In genomic region chr22:17370036-17370765, GRCh38 we compare ENCODE assay signal across 8 cellular contexts. TPM values are rescaled to one million over a fixed set of nuclear protein-coding genes. Genes with fewer than 3 reads are reported as not detected.
DNase-seq lines count a peak whose midpoint lies in the region; ATAC-seq and TF ChIP-seq lines count a peak whose summit lies in the region.

No MANE protein-coding gene starts in this region.

- peak overlapping the region; percentile 40 to 92 for H3K27ac ChIP-seq in lung (ENCODE audit: low read depth in 1 of 2, low read length in 1 of 2)
- H3K27ac ChIP-seq in transverse colon, result peak overlapping the region in 3 of 4 donors; percentile 13 to 43 (median 13)

- H3K27me3 Mint-ChIP-seq in activated CD8-positive, alpha-beta T cell treated with anti-CD3 and anti-CD28 coated beads for 36 hours, result peaks cover 57% of the 10 kb centered on the region
- H3K27me3 Mint-ChIP-seq in activated CD8-positive, alpha-beta T cell treated with anti-CD3 and anti-CD28 coated beads, Interleukin-2, amount 10 ng/mL, durations not matched to agents 7 days and 5 days (ENCODE audit: low read depth), result peaks cover 51% of the 10 kb centered on the region
- peaks cover 76% of the 10 kb centered on the region for H3K27me3 Mint-ChIP-seq in central memory CD8-positive, alpha-beta T cell
- H3K27me3 Mint-ChIP-seq in activated CD4-positive, alpha-beta memory T cell treated with anti-CD3 and anti-CD28 coated beads for 36 hours, result peaks cover 49% of the 10 kb centered on the region

- ATAC-seq in activated CD8-positive, alpha-beta T cell treated with anti-CD3 and anti-CD28 coated beads for 36 hours, result no peak
- no peak for ATAC-seq in activated CD8-positive, alpha-beta T cell treated with anti-CD3 and anti-CD28 coated beads, Interleukin-2, amount 10 ng/mL, durations not matched to agents 7 days and 5 days
- no peak for ATAC-seq in central memory CD8-positive, alpha-beta T cell (replicated peaks; ENCODE audit: extremely low read depth, poor library complexity, severe bottlenecking)
- ATAC-seq in lung (ENCODE audit: insufficient read depth, low FRiP score), result no peak

- peak overlapping the region; percentile 42 for H3K4me3 Mint-ChIP-seq in activated CD8-positive, alpha-beta T cell treated with anti-CD3 and anti-CD28 coated beads for 36 hours
- no peak overlapping the region for H3K4me3 Mint-ChIP-seq in activated CD8-positive, alpha-beta T cell treated with anti-CD3 and anti-CD28 coated beads, Interleukin-2, amount 10 ng/mL, durations not matched to agents 7 days and 5 days
- H3K4me3 Mint-ChIP-seq in central memory CD8-positive, alpha-beta T cell, result peak overlapping the region; percentile 5
- H3K4me3 Mint-ChIP-seq in activated CD4-positive, alpha-beta memory T cell treated with anti-CD3 and anti-CD28 coated beads for 36 hours, result no peak overlapping the region

- no peak for DNase-seq in activated CD8-positive, alpha-beta T cell treated with anti-CD3 and anti-CD28 coated beads for 36 hours
- DNase-seq in activated CD8-positive, alpha-beta T cell treated with anti-CD3 and anti-CD28 coated beads, Interleukin-2, amount 10 ng/mL, durations not matched to agents 7 days and 5 days, result no peak
- no peak for DNase-seq in central memory CD8-positive, alpha-beta T cell (ENCODE audit: low spot score in 2 of 2)
- DNase-seq in lung (ENCODE audit: low spot score) (no peak), transverse colon (no peak), DMS114 treated with DMSO at 0.1 percent for 48 hours (lab: John Stamatoyannopoulos, UW; ENCODE audit: unreplicated experiment) (no peak), NCI-H146 treated with DMSO at 0.1 percent for 48 hours (lab: John Stamatoyannopoulos, UW; ENCODE audit: unreplicated experiment) (no peak)
- no peak for DNase-seq in activated CD4-positive, alpha-beta memory T cell treated with anti-CD3 and anti-CD28 coated beads for 36 hours

- no peak for TF ChIP-seq POLR2A in transverse colon (IDR thresholded peaks at IDR 0.05)

- intact Hi-C loops in activated CD8-positive, alpha-beta T cell treated with anti-CD3 and anti-CD28 coated beads for 36 hours (cut with micrococcal nuclease), result no loop called here
- intact Hi-C loops in transverse colon (cut with DNase I; ENCODE audit: low total_unique reads), result no loop called here
- intact Hi-C loops in activated CD4-positive, alpha-beta memory T cell treated with anti-CD3 and anti-CD28 coated beads for 36 hours (cut with micrococcal nuclease), result no loop called here

- TF ChIP-seq CTCF in activated CD8-positive, alpha-beta T cell treated with anti-CD3 and anti-CD28 coated beads for 36 hours (IDR thresholded peaks at IDR 0.05), result no peak
- TF ChIP-seq CTCF in lung (IDR thresholded peaks at IDR 0.05; ENCODE audit: control extremely low read depth, extremely low read depth) (no peak), transverse colon (IDR thresholded peaks at IDR 0.05) (no peak)

- POLR2A ChIA-PET in activated CD8-positive, alpha-beta T cell treated with anti-CD3 and anti-CD28 coated beads for 36 hours (lab: Charles Lee), result interaction anchor here (0.8 kb wide), 1 partner anchor 152 kb away, joined by 3 read pairs; no protein-coding TSS in a partner anchor
- POLR2A ChIA-PET in activated CD8-positive, alpha-beta T cell treated with anti-CD3 and anti-CD28 coated beads, Interleukin-2, amount 10 ng/mL, durations not matched to agents 7 days and 5 days (lab: Charles Lee), result no interaction called here
- POLR2A ChIA-PET in activated CD4-positive, alpha-beta memory T cell treated with anti-CD3 and anti-CD28 coated beads for 36 hours (lab: Charles Lee), result interaction anchor here (0.8 kb wide), 1 partner anchor 275 kb away, joined by 3 read pairs; no protein-coding TSS in a partner anchor

- H3K27me3 ChIP-seq in lung (ENCODE audit: control insufficient read depth, insufficient read depth) (no peaks in the 10 kb centered on the region), transverse colon (peaks cover 93% of the 10 kb centered on the region)

- no peaks in the 10 kb centered on the region for H3K9me3 Mint-ChIP-seq in activated CD8-positive, alpha-beta T cell treated with anti-CD3 and anti-CD28 coated beads for 36 hours
- no peaks in the 10 kb centered on the region for H3K9me3 Mint-ChIP-seq in activated CD8-positive, alpha-beta T cell treated with anti-CD3 and anti-CD28 coated beads, Interleukin-2, amount 10 ng/mL, durations not matched to agents 7 days and 5 days (ENCODE audit: insufficient read depth)
- no peaks in the 10 kb centered on the region for H3K9me3 Mint-ChIP-seq in central memory CD8-positive, alpha-beta T cell
- H3K9me3 Mint-ChIP-seq in activated CD4-positive, alpha-beta memory T cell treated with anti-CD3 and anti-CD28 coated beads for 36 hours, result no peaks in the 10 kb centered on the region

- no peak for TF ChIP-seq EP300 in transverse colon (IDR thresholded peaks at IDR 0.05; ENCODE audit: low read depth)

- in situ Hi-C loops in transverse colon (cut with MboI; ENCODE audit: low pct_ligation_motif_present in 1 of 4, low pct_unique_long_range_greater_than_20kb in 1 of 4, low sequenced_read_pairs in 3 of 4), result loop anchor here in 1 of 4 donors (25.0 kb wide), 1 partner anchor 308 kb away; no protein-coding TSS in a partner anchor

- H3K27ac Mint-ChIP-seq in activated CD8-positive, alpha-beta T cell treated with anti-CD3 and anti-CD28 coated beads for 36 hours, result no peak overlapping the region
- H3K27ac Mint-ChIP-seq in activated CD8-positive, alpha-beta T cell treated with anti-CD3 and anti-CD28 coated beads, Interleukin-2, amount 10 ng/mL, durations not matched to agents 7 days and 5 days, result no peak overlapping the region
- no peak overlapping the region for H3K27ac Mint-ChIP-seq in central memory CD8-positive, alpha-beta T cell (ENCODE audit: low read depth)
- H3K27ac Mint-ChIP-seq in activated CD4-positive, alpha-beta memory T cell treated with anti-CD3 and anti-CD28 coated beads for 36 hours, result no peak overlapping the region

- CTCF ChIA-PET in activated CD8-positive, alpha-beta T cell treated with anti-CD3 and anti-CD28 coated beads for 36 hours (lab: Charles Lee), result interaction anchor here (1.3 to 1.9 kb wide), 3 partner anchors 131 to 199 kb away, joined by 3 to 6 read pairs (median 3); no protein-coding TSS in a partner anchor
- CTCF ChIA-PET in activated CD8-positive, alpha-beta T cell treated with anti-CD3 and anti-CD28 coated beads, Interleukin-2, amount 10 ng/mL, durations not matched to agents 7 days and 5 days (lab: Charles Lee), result interaction anchor here (0.7 kb wide), 1 partner anchor 198 kb away, joined by 3 read pairs; no protein-coding TSS in a partner anchor
- CTCF ChIA-PET in activated CD4-positive, alpha-beta memory T cell treated with anti-CD3 and anti-CD28 coated beads for 36 hours (lab: Charles Lee), result interaction anchor here (1.3 to 2.3 kb wide), 2 partner anchors 131 to 198 kb away, joined by 3 to 7 read pairs; no protein-coding TSS in a partner anchor

- peaks cover 19% of the 10 kb centered on the region for H3K4me1 Mint-ChIP-seq in activated CD8-positive, alpha-beta T cell treated with anti-CD3 and anti-CD28 coated beads for 36 hours (ENCODE audit: low read depth)
- H3K4me1 Mint-ChIP-seq in activated CD8-positive, alpha-beta T cell treated with anti-CD3 and anti-CD28 coated beads, Interleukin-2, amount 10 ng/mL, durations not matched to agents 7 days and 5 days (ENCODE audit: low read depth), result peaks cover 15% of the 10 kb centered on the region
- H3K4me1 Mint-ChIP-seq in central memory CD8-positive, alpha-beta T cell, result peaks cover 14% of the 10 kb centered on the region
- peaks cover 22% of the 10 kb centered on the region for H3K4me1 Mint-ChIP-seq in activated CD4-positive, alpha-beta memory T cell treated with anti-CD3 and anti-CD28 coated beads for 36 hours (ENCODE audit: low read depth)

- peaks cover 0 to 8% of the 10 kb centered on the region in 2 donors for H3K4me1 ChIP-seq in lung (ENCODE audit: control insufficient read depth in 2 of 2, insufficient read depth in 2 of 2, low read length in 2 of 2)
- H3K4me1 ChIP-seq in transverse colon, result peaks cover 4 to 25% (median 19%) of the 10 kb centered on the region in 4 donors

- WGBS in lung, 2 donors, result 2% methylated on average over 55 to 87 of the region's 87 CpGs
- WGBS in transverse colon (ENCODE audit: low coverage in 1 of 2), 2 donors, result 2% methylated on average over 56 of the region's 87 CpGs; no CpG with 5 or more reads in 1 of the 2 donors

- H3K9me3 ChIP-seq in lung (ENCODE audit: control insufficient read depth in 2 of 2, insufficient read depth in 1 of 2, low read length in 1 of 2) (no peaks in the 10 kb centered on the region), transverse colon (no peaks in the 10 kb centered on the region)

- no peaks in the 10 kb centered on the region for H3K36me3 Mint-ChIP-seq in activated CD8-positive, alpha-beta T cell treated with anti-CD3 and anti-CD28 coated beads for 36 hours (ENCODE audit: low read depth)
- H3K36me3 Mint-ChIP-seq in activated CD8-positive, alpha-beta T cell treated with anti-CD3 and anti-CD28 coated beads, Interleukin-2, amount 10 ng/mL, durations not matched to agents 7 days and 5 days (ENCODE audit: low read depth), result no peaks in the 10 kb centered on the region
- H3K36me3 Mint-ChIP-seq in central memory CD8-positive, alpha-beta T cell (ENCODE audit: insufficient read depth), result no peaks in the 10 kb centered on the region
- H3K36me3 Mint-ChIP-seq in activated CD4-positive, alpha-beta memory T cell treated with anti-CD3 and anti-CD28 coated beads for 36 hours, result no peaks in the 10 kb centered on the region

- H3K36me3 ChIP-seq in lung (ENCODE audit: control insufficient read depth in 2 of 2, insufficient read depth in 2 of 2, low read length in 2 of 2), result no peaks in the 10 kb centered on the region
- no peaks in the 10 kb centered on the region for H3K36me3 ChIP-seq in transverse colon

- H3K4me3 ChIP-seq in lung (peak overlapping the region; percentile 79), transverse colon (peak overlapping the region; percentile 25 to 47 (median 36))

RNA-seq across cellular contexts. Expression of gene CECR2, which starts 0.9 kb away (rescaled TPM):
- total RNA-seq in activated CD8-positive, alpha-beta T cell treated with anti-CD3 and anti-CD28 coated beads for 36 hours, result under 1 TPM; 0.11 to 0.16 TPM
- not detected for total RNA-seq in activated CD8-positive, alpha-beta T cell treated with anti-CD3 and anti-CD28 coated beads, Interleukin-2, amount 10 ng/mL, durations not matched to agents 7 days and 5 days
- total RNA-seq in lung (10 to 100 TPM; 12.5 to 14.5 TPM), transverse colon (under 1 TPM in 3 of 4 donors, not detected in 1; 0.14 to 0.64 (median 0.60) TPM)
- polyA plus RNA-seq in lung, result 1 to 10 TPM; 1.1 to 3.0 TPM
- not detected for total RNA-seq in activated CD4-positive, alpha-beta memory T cell treated with anti-CD3 and anti-CD28 coated beads for 36 hours

Comparison
In these comparisons a context has a peak if more than half of its experiments do, and no peak if none do; other contexts are left out.
1. H3K4me3 Mint-ChIP-seq: peak in activated CD8-positive, alpha-beta T cell treated with anti-CD3 and anti-CD28 coated beads for 36 hours (single experiment) and central memory CD8-positive, alpha-beta T cell (single experiment); none in activated CD8-positive, alpha-beta T cell treated with anti-CD3 and anti-CD28 coated beads, Interleukin-2, amount 10 ng/mL, durations not matched to agents 7 days and 5 days (single experiment) and activated CD4-positive, alpha-beta memory T cell treated with anti-CD3 and anti-CD28 coated beads for 36 hours (single experiment).
2. RNA of gene CECR2, which starts 0.9 kb away (total RNA-seq): 12.5 to 14.5 TPM in lung; 0.14 to 0.64 TPM in transverse colon, 0.11 to 0.16 TPM in activated CD8-positive, alpha-beta T cell treated with anti-CD3 and anti-CD28 coated beads for 36 hours, not detected in activated CD4-positive, alpha-beta memory T cell treated with anti-CD3 and anti-CD28 coated beads for 36 hours and not detected in activated CD8-positive, alpha-beta T cell treated with anti-CD3 and anti-CD28 coated beads, Interleukin-2, amount 10 ng/mL, durations not matched to agents 7 days and 5 days; every median in the first group is over 4 times any median in the second.